Comparison of ENCODE assay signal across 14 cellular contexts in genomic region chr9:91155746-91156145, GRCh38.
"Had no signal": no experiment of that assay in that cellular context is flagged by ENCODE, and none has a peak within 500 bp of the region (broad histone marks: within the 10 kb centered on the region; RNA-seq: fewer than 3 reads in every experiment).

No MANE protein-coding gene starts in this region.

- ATAC-seq: gastroesophageal sphincter, T-cell had no signal

- H3K9me3 ChIP-seq: colonic mucosa, gastroesophageal sphincter, ovary, uterus had no signal

- H3K27me3 ChIP-seq: colonic mucosa, gastroesophageal sphincter, ovary, uterus had no signal

- H3K4me1 ChIP-seq: colonic mucosa, uterus had no signal

- H3K4me1 Mint-ChIP-seq: neural crest cell had no signal

- H3K9me3 Mint-ChIP-seq: T-cell had no signal

- DNase-seq: activated CD4-positive, CD25-positive, alpha-beta regulatory T cell; activated naive CD4-positive, alpha-beta T cell treated with anti-CD3 and anti-CD28 coated beads for 36 hours; caudate nucleus; colonic mucosa; effector CD8-positive, alpha-beta T cell; kidney; left ventricle myocardium inferior; ovary; stimulated activated CD4-positive, alpha-beta T cell treated with anti-CD3 and anti-CD28 coated beads, Interleukin-12 subunit alpha, Interleukin-12 subunit beta, amount 100 ng/mL, for 4 hours; T-cell; uterus had no signal

- H3K27ac ChIP-seq: colonic mucosa, epithelial cell of prostate, gastroesophageal sphincter, left ventricle myocardium inferior, ovary, uterus had no signal

- H3K4me3 ChIP-seq: colonic mucosa, gastroesophageal sphincter, left ventricle myocardium inferior, ovary, uterus had no signal

- H3K36me3 Mint-ChIP-seq: T-cell had no signal

- H3K36me3 ChIP-seq: colonic mucosa, gastroesophageal sphincter, left ventricle myocardium inferior, ovary, uterus had no signal

- H3K4me3 Mint-ChIP-seq: activated naive CD4-positive, alpha-beta T cell treated with anti-CD3 and anti-CD28 coated beads for 36 hours; neural crest cell; T-cell had no signal

- H3K27ac Mint-ChIP-seq: activated naive CD4-positive, alpha-beta T cell treated with anti-CD3 and anti-CD28 coated beads for 36 hours; T-cell had no signal
